2 cellular contexts compared by ENCODE assay signal in genomic region chr2:99953750-99954149, GRCh38.
A peak's percentile ranks its signal among the peaks of the same experiment; 100 is the strongest.
TF ChIP-seq lines count a peak whose summit lies in the region.

No MANE protein-coding gene starts in this region.

TF ChIP-seq in HepG2, 621 proteins besides CTCF, POLR2A, EP300 and RAD21:
- TF ChIP-seq TMF1 (CRISPR knock-in tag; IDR thresholded peaks at IDR 0.05; ENCODE audit: low read depth) (no peak), MAFK (conservative IDR thresholded peaks at IDR 0.05 in 1 of 2, IDR thresholded peaks at IDR 0.05 in 1 of 2; ENCODE audit: low read length in 2 of 2) (peak; percentile 79 to 86), MAFF (IDR thresholded peaks at IDR 0.05; ENCODE audit: low read depth, low read length) (peak; percentile 72)

TF ChIP-seq in GM12878, 131 proteins besides CTCF, POLR2A, EP300 and RAD21:
- TF ChIP-seq NR2C1 (IDR thresholded peaks at IDR 0.05), result no peak
- TF ChIP-seq CREB1 (IDR thresholded peaks at IDR 0.05; ENCODE audit: low read depth), result no peak
- TF ChIP-seq PBX3 (IDR thresholded peaks at IDR 0.05; ENCODE audit: insufficient replicate concordance, low read depth, low read length), result no peak
- no peak for TF ChIP-seq ZNF274 (IDR thresholded peaks at IDR 0.05; ENCODE audit: insufficient read depth, insufficient read length)
- no peak for TF ChIP-seq ETV6 (conservative IDR thresholded peaks at IDR 0.05 in 1 of 2, IDR thresholded peaks at IDR 0.05 in 1 of 2; ENCODE audit: borderline replicate concordance in 1 of 2, low read depth in 1 of 2)
- no peak for TF ChIP-seq TAF1 (IDR thresholded peaks at IDR 0.05; ENCODE audit: borderline replicate concordance, low read depth, low read length)
- TF ChIP-seq E4F1 (IDR thresholded peaks at IDR 0.05; ENCODE audit: borderline replicate concordance, partially characterized antibody), result no peak
- no peak for TF ChIP-seq FOXM1 (IDR thresholded peaks at IDR 0.05; ENCODE audit: low read depth, low read length)
- no peak for TF ChIP-seq POLR2AphosphoS5 (IDR thresholded peaks at IDR 0.05; ENCODE audit: low read length)
- no peak for TF ChIP-seq NBN (IDR thresholded peaks at IDR 0.05)
- no peak for TF ChIP-seq RUNX3 (IDR thresholded peaks at IDR 0.05; ENCODE audit: low read length)
- TF ChIP-seq MYB (IDR thresholded peaks at IDR 0.05; ENCODE audit: borderline replicate concordance, low read depth, low read length), result no peak
- TF ChIP-seq ASH2L (IDR thresholded peaks at IDR 0.05; ENCODE audit: borderline replicate concordance, low read depth), result no peak
- no peak for TF ChIP-seq SMAD1 (IDR thresholded peaks at IDR 0.05; ENCODE audit: low read depth, partially characterized antibody)
- TF ChIP-seq CUX1 (IDR thresholded peaks at IDR 0.05; ENCODE audit: insufficient replicate concordance, low read depth, low read length), result no peak
- no peak for TF ChIP-seq RCOR1 (conservative IDR thresholded peaks at IDR 0.05; ENCODE audit: low read depth, low read length)
